ENCODE assay signal across 9 cellular contexts in genomic region chr2:42917374-42918017, GRCh38.
A peak's percentile ranks its signal among the peaks of the same experiment; 100 is the strongest.
DNase-seq lines count a peak whose midpoint lies in the region; ATAC-seq, FAIRE-seq and TF ChIP-seq lines count a peak whose summit lies in the region.
"Had no signal": no experiment of that assay in that cellular context is flagged by ENCODE, and none has a peak within 500 bp of the region (broad histone marks: within the 10 kb centered on the region; RNA-seq: fewer than 3 reads in every experiment).

No MANE protein-coding gene starts in this region.

- TF ChIP-seq POLR2A in GM12892 (IDR thresholded peaks at IDR 0.05; ENCODE audit: low read depth, low read length): no peak

- H3K4me3 ChIP-seq in fibroblast of mammary gland (ENCODE audit: control insufficient read depth, low read depth, low read length): peak overlapping the region; percentile 2

- ATAC-seq in omental fat pad (ENCODE audit: low FRiP score) (peak; percentile 45), HG02678 (IDR thresholded peaks at IDR 0.05; ENCODE audit: unreplicated experiment) (no peak)

- DNase-seq in EH (ENCODE audit: low read depth) (peak; percentile 97), LHCN-M2 (ENCODE audit: low read depth) (peak; percentile 66), fibroblast of mammary gland (ENCODE audit: low read depth) (peak; percentile 96), omental fat pad (ENCODE audit: low spot score) (peak; percentile 32), GM12892 (ENCODE audit: insufficient read length) (no peak), NCI-H187 (lab: John Stamatoyannopoulos, UW) (no peak), T-helper 9 cell (no peak)
- DNase-seq: activated effector memory CD4-positive, alpha-beta T cell treated with Interleukin-2 at 50 U/mL for 16 hours had no signal

- TF ChIP-seq CTCF in fibroblast of mammary gland (conservative IDR thresholded peaks at IDR 0.05; ENCODE audit: control insufficient read depth, insufficient read depth, low read depth, low read length) (no peak), omental fat pad (IDR thresholded peaks at IDR 0.05) (no peak)

- no peak for FAIRE-seq in GM12892 (lab: Jason Lieb, UNC)

Comparison
In these comparisons a context has a peak if more than half of its experiments do, and no peak if none do; other contexts are left out.
1. DNase-seq: peak in EH (single experiment), LHCN-M2 (single experiment), fibroblast of mammary gland (single experiment) and omental fat pad (single experiment); none in GM12892 (single experiment), NCI-H187 (0 of 2) and T-helper 9 cell (single experiment).